Comparison of ENCODE assay signal across 8 cellular contexts in the genomic region with DNA sequence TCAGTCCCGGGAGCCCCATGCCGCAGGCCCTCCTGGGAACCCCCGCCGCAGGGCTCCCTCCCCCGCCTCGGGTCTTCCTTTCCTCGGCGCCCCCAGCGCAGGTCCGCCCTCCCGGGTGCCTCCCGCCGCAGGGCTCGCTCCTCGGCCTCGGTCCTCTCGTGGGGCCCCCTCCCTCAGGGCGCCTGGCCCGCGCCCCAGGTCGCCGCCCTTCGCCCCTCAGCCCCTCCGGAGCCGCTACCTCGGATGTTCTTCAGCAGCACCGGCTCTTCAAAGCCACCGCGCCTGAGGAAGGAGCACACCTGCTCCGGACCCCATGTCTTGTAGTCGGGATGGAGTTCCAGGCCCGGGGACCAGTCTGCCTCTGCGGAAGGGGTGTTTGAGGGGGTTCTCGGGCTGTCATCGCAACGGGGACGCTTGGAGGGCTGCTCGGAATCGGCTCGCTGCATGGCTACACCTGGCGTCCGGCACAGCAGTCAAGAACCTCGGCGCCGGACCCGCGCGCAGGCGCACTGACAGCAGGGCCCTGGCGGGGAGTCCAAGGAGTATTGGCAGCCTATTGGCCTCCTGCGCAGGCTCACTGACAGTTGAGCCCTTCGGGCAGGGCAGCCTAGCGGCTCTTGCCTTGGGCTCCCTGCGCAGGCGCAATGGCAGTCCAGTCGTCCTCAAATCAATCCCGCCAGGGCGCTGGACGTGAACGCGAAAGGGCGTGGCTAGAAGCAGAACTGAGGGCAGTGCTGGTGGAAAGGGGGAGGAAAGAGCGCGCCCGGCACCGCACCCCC.
DNase-seq lines count a peak whose midpoint lies in the region; ATAC-seq lines count a peak whose summit lies in the region.

A gene (minus strand): TSS at position 511 of the 779 bp plus-strand sequence. CDS start 65 bp downstream, at position 446.

- peak; percentile 89 for ATAC-seq in GM18907 (IDR thresholded peaks at IDR 0.05; ENCODE audit: unreplicated experiment)
- peak; percentile 86 for ATAC-seq in HG03159 (IDR thresholded peaks at IDR 0.05; ENCODE audit: unreplicated experiment)

- DNase-seq in AG08395 (ENCODE audit: low spot score) (peak; percentile 100), NCI-H345 (lab: John Stamatoyannopoulos, UW) (peak; percentile 98), iris pigment epithelial cell (ENCODE audit: low read depth) (peak; percentile 98)
- peak; percentile 68 to 84 (median 80) for DNase-seq in activated CD4-positive, CD25-positive, alpha-beta regulatory T cell (lab: John Stamatoyannopoulos, UW)
- DNase-seq in central memory CD4-positive, alpha-beta T cell = peak; percentile 85
- peak; percentile 85 for DNase-seq in stimulated activated CD4-positive, alpha-beta T cell treated with anti-CD3 and anti-CD28 coated beads, Interleukin-12 subunit alpha, Interleukin-12 subunit beta, amount 100 ng/mL, for 4 hours

Comparison
In these comparisons a context has a peak if more than half of its experiments do, and no peak if none do; other contexts are left out.
1. Peak in every context shown above with its lines: DNase-seq and ATAC-seq.